16 cellular contexts compared by ENCODE assay signal in genomic region chr2:53508667-53509066, GRCh38.
DNase-seq lines count a peak whose midpoint lies in the region; ATAC-seq and TF ChIP-seq lines count a peak whose summit lies in the region.
"Had no signal": no experiment of that assay in that cellular context is flagged by ENCODE, and none has a peak within 500 bp of the region (broad histone marks: within the 10 kb centered on the region; RNA-seq: fewer than 3 reads in every experiment).

No MANE protein-coding gene starts in this region.

- H3K9me3 ChIP-seq in RWPE2 (ENCODE audit: severe bottlenecking), result no peaks in the 10 kb centered on the region
- H3K9me3 ChIP-seq: suprapubic skin had no signal

- DNase-seq in ELF-1 (ENCODE audit: low read depth, low spot score) (peak; percentile 37), HT-29 (ENCODE audit: low spot score) (peak; percentile 3), RWPE2 (ENCODE audit: low spot score) (no peak), foreskin keratinocyte (no peak), SIG-M5 (lab: John Stamatoyannopoulos, UW) (no peak), putamen (ENCODE audit: low spot score) (no peak), NCI-H1105 (lab: John Stamatoyannopoulos, UW) (no peak)
- DNase-seq: activated CD8-positive, alpha-beta T cell treated with anti-CD3 and anti-CD28 coated beads for 36 hours; activated T-cell treated with anti-CD3 and anti-CD28 coated beads, Interleukin-2, amount 50 U/mL, for 4 hours; erythroblast; natural killer cell; NCI-H2081; NCI-H526 treated with DMSO at 0.1 percent for 48 hours had no signal

- TF ChIP-seq CTCF in RWPE2 (IDR thresholded peaks at IDR 0.05; ENCODE audit: poor library complexity, severe bottlenecking), result peak; percentile 7
- peak; percentile 31 for TF ChIP-seq CTCF in foreskin keratinocyte (conservative IDR thresholded peaks at IDR 0.05)

- H3K27me3 ChIP-seq in RWPE2 (ENCODE audit: insufficient read depth, poor library complexity, severe bottlenecking), result no peaks in the 10 kb centered on the region
- H3K27me3 ChIP-seq in foreskin keratinocyte, result no peaks in the 10 kb centered on the region
- H3K27me3 ChIP-seq: suprapubic skin had no signal

- ATAC-seq in RWPE2 (ENCODE audit: low read depth) (no peak), foreskin keratinocyte (no peak), HG02610 (IDR thresholded peaks at IDR 0.05; ENCODE audit: unreplicated experiment) (no peak)
- ATAC-seq: activated CD8-positive, alpha-beta T cell treated with anti-CD3 and anti-CD28 coated beads for 36 hours; activated T-cell treated with anti-CD3 and anti-CD28 coated beads, Interleukin-2, amount 50 U/mL, for 4 hours; natural killer cell had no signal

- no peak overlapping the region for H3K4me3 ChIP-seq in RWPE2 (ENCODE audit: severe bottlenecking)
- H3K4me3 ChIP-seq: suprapubic skin had no signal

- H3K27ac ChIP-seq in RWPE2 (ENCODE audit: poor library complexity, severe bottlenecking) (no peak overlapping the region), foreskin keratinocyte (no peak overlapping the region)
- H3K27ac ChIP-seq: suprapubic skin, VCaP had no signal

- peaks cover 4% of the 10 kb centered on the region for H3K4me1 ChIP-seq in RWPE2 (ENCODE audit: insufficient read depth, poor library complexity, severe bottlenecking)
- H3K4me1 ChIP-seq in foreskin keratinocyte, result peaks cover 8% of the 10 kb centered on the region
- H3K4me1 ChIP-seq: suprapubic skin had no signal

- no peaks in the 10 kb centered on the region for H3K36me3 ChIP-seq in RWPE2 (ENCODE audit: low read depth)
- H3K36me3 ChIP-seq: suprapubic skin had no signal

Comparison
In these comparisons a context has a peak if more than half of its experiments do, and no peak if none do; other contexts are left out.
1. DNase-seq: peak in ELF-1 (single experiment) and HT-29 (single experiment); none in RWPE2 (single experiment), foreskin keratinocyte (0 of 2), SIG-M5 (single experiment), putamen (single experiment) and NCI-H1105 (single experiment).